ENCODE assay signal across 18 cellular contexts in genomic region chr1:109787211-109787844, GRCh38. TPM values are rescaled to one million over a fixed set of nuclear protein-coding genes. Genes with fewer than 3 reads are reported as not detected.
DNase-seq lines count a peak whose midpoint lies in the region; ATAC-seq, FAIRE-seq and TF ChIP-seq lines count a peak whose summit lies in the region.
"Had no signal": no experiment of that assay in that cellular context is flagged by ENCODE, and none has a peak within 500 bp of the region (broad histone marks: within the 10 kb centered on the region; RNA-seq: fewer than 3 reads in every experiment).

No MANE protein-coding gene starts in this region.

- ATAC-seq in foreskin keratinocyte = peak; percentile 69
- no peak for ATAC-seq in HG03045 (IDR thresholded peaks at IDR 0.05; ENCODE audit: unreplicated experiment)
- ATAC-seq in HG02981 (IDR thresholded peaks at IDR 0.05; ENCODE audit: unreplicated experiment) = no peak

- peak overlapping the region; percentile 59 for H3K27ac ChIP-seq in foreskin keratinocyte
- peak overlapping the region; percentile 53 to 83 for H3K27ac ChIP-seq in small intestine (ENCODE audit: low read depth in 1 of 2, low read length in 1 of 2)
- H3K27ac ChIP-seq: thoracic aorta had no signal

- H3K36me3 ChIP-seq in small intestine (ENCODE audit: control insufficient read depth in 2 of 2, insufficient read depth in 2 of 2, low read length in 2 of 2) = no peaks in the 10 kb centered on the region
- H3K36me3 ChIP-seq: neutrophil, thoracic aorta had no signal

- peaks cover 3% of the 10 kb centered on the region for H3K4me1 ChIP-seq in foreskin keratinocyte
- H3K4me1 ChIP-seq in small intestine (ENCODE audit: control insufficient read depth in 2 of 2, insufficient read depth in 1 of 2, low read depth in 1 of 2, low read length in 1 of 2) = peaks cover 2 to 13% of the 10 kb centered on the region in 2 donors

- H3K27me3 ChIP-seq in foreskin keratinocyte = no peaks in the 10 kb centered on the region
- H3K27me3 ChIP-seq in small intestine (ENCODE audit: control insufficient read depth in 2 of 2, insufficient read depth in 2 of 2, low read length in 2 of 2) = no peaks in the 10 kb centered on the region
- H3K27me3 ChIP-seq: neutrophil had no signal

- peak overlapping the region; percentile 71 for H3K27ac Mint-ChIP-seq in activated CD4-positive, alpha-beta T cell treated with anti-CD3 and anti-CD28 coated beads, Interleukin-2, amount 10 ng/mL, durations not matched to agents 7 days and 5 days
- H3K27ac Mint-ChIP-seq: activated T-helper 17 cell treated with anti-CD3 and anti-CD28 coated beads, Interleukin-2, amount 50 U/mL, for 72 hours had no signal

- WGBS in small intestine, 3 donors = 39 to 72% (median 66%) methylated on average over 8 to 9 of the region's 9 CpGs

- H3K36me3 Mint-ChIP-seq in activated CD4-positive, alpha-beta T cell treated with anti-CD3 and anti-CD28 coated beads, Interleukin-2, amount 10 ng/mL, durations not matched to agents 7 days and 5 days (ENCODE audit: low read depth) = peaks cover 5% of the 10 kb centered on the region

- peaks cover 52% of the 10 kb centered on the region for H3K4me1 Mint-ChIP-seq in activated CD4-positive, alpha-beta T cell treated with anti-CD3 and anti-CD28 coated beads, Interleukin-2, amount 10 ng/mL, durations not matched to agents 7 days and 5 days

- no peaks in the 10 kb centered on the region for H3K9me3 Mint-ChIP-seq in activated CD4-positive, alpha-beta T cell treated with anti-CD3 and anti-CD28 coated beads, Interleukin-2, amount 10 ng/mL, durations not matched to agents 7 days and 5 days
- H3K9me3 Mint-ChIP-seq: activated T-helper 17 cell treated with anti-CD3 and anti-CD28 coated beads, Interleukin-2, amount 50 U/mL, for 72 hours had no signal

- no peak overlapping the region for H3K4me3 Mint-ChIP-seq in activated CD4-positive, alpha-beta T cell treated with anti-CD3 and anti-CD28 coated beads, Interleukin-2, amount 10 ng/mL, durations not matched to agents 7 days and 5 days
- H3K4me3 Mint-ChIP-seq: activated T-helper 17 cell treated with anti-CD3 and anti-CD28 coated beads, Interleukin-2, amount 50 U/mL, for 72 hours had no signal

- TF ChIP-seq CTCF in foreskin keratinocyte (conservative IDR thresholded peaks at IDR 0.05) = no peak

- H3K4me3 ChIP-seq in small intestine (ENCODE audit: low read depth in 1 of 2, low read length in 2 of 2) = no peak overlapping the region
- H3K4me3 ChIP-seq: thoracic aorta had no signal

- DNase-seq in activated CD4-positive, alpha-beta T cell treated with anti-CD3 and anti-CD28 coated beads, Interleukin-2, amount 10 ng/mL, durations not matched to agents 7 days and 5 days = no peak
- DNase-seq in activated CD4-positive, alpha-beta T cell treated with anti-CD3 and anti-CD28 coated beads for 48 hours = no peak
- DNase-seq in RPMI7951 (ENCODE audit: low read depth) (peak; percentile 28), foreskin keratinocyte (peak; percentile 77 to 92), small intestine (peak; percentile 96), NCI-H1048 (lab: John Stamatoyannopoulos, UW) (no peak)
- DNase-seq: activated CD4-positive, alpha-beta T cell treated with anti-CD3 and anti-CD28 coated beads, Interleukin-2, amount 50 U/mL, for 1 hour; COR-L47; NCI-H1105 treated with DMSO at 0.1 percent for 48 hours; OCI-M1 had no signal

- no peaks in the 10 kb centered on the region for H3K9me3 ChIP-seq in small intestine (ENCODE audit: control insufficient read depth, low read depth)
- H3K9me3 ChIP-seq: neutrophil, thoracic aorta had no signal

- FAIRE-seq in small intestine (lab: Jason Lieb, UNC) = no peak
- FAIRE-seq: H54 had no signal

- no peaks in the 10 kb centered on the region for H3K27me3 Mint-ChIP-seq in activated CD4-positive, alpha-beta T cell treated with anti-CD3 and anti-CD28 coated beads, Interleukin-2, amount 10 ng/mL, durations not matched to agents 7 days and 5 days
- H3K27me3 Mint-ChIP-seq: activated T-helper 17 cell treated with anti-CD3 and anti-CD28 coated beads, Interleukin-2, amount 50 U/mL, for 72 hours had no signal

- POLR2A ChIA-PET in activated CD4-positive, alpha-beta T cell treated with anti-CD3 and anti-CD28 coated beads, Interleukin-2, amount 10 ng/mL, durations not matched to agents 7 days and 5 days (lab: Charles Lee) = no interaction called here

- CTCF ChIA-PET in activated CD4-positive, alpha-beta T cell treated with anti-CD3 and anti-CD28 coated beads, Interleukin-2, amount 10 ng/mL, durations not matched to agents 7 days and 5 days (lab: Charles Lee) = interaction anchor here (1.3 to 25.5 kb wide), 6 partner anchors 9 to 196 kb away, joined by 3 to 475 read pairs (median 51); partner anchors contain the start of gene AHCYL1

RNA-seq across cellular contexts. Expression of gene EPS8L3, which starts 23.6 kb away (rescaled TPM):
- total RNA-seq in activated CD4-positive, alpha-beta T cell treated with anti-CD3 and anti-CD28 coated beads, Interleukin-2, amount 10 ng/mL, durations not matched to agents 7 days and 5 days = not detected
- total RNA-seq in RPMI7951 (2014; rRNA removed; shearing (Covaris generic)) = not detected in 2 replicates
- not detected in 2 replicates for total RNA-seq in foreskin keratinocyte
- polyA plus RNA-seq in foreskin keratinocyte (not detected in 2 replicates), small intestine (100 to 1,000 TPM; 167 to 736 (median 425) TPM)
- total RNA-seq: activated T-helper 17 cell treated with anti-CD3 and anti-CD28 coated beads, Interleukin-2, amount 50 U/mL, for 72 hours; epithelial cell of proximal tubule; T-helper 1 cell treated with Interleukin-12 subunit alpha and Interleukin-12 subunit beta and Interleukin-4 antibody, amounts not matched to agents 30 ng/mL and 1 ng/mL, for 36 hours had no signal

RNA-seq across cellular contexts. Expression of gene GSTM3, which starts 46.5 kb away (rescaled TPM):
- total RNA-seq in activated CD4-positive, alpha-beta T cell treated with anti-CD3 and anti-CD28 coated beads, Interleukin-2, amount 10 ng/mL, durations not matched to agents 7 days and 5 days = 1 to 10 TPM; 6.3 to 8.2 TPM
- total RNA-seq in RPMI7951 (2014; rRNA removed; shearing (Covaris generic)) = 229 and 247 TPM in 2 replicates
- 45.6 and 56.4 TPM in 2 replicates for total RNA-seq in foreskin keratinocyte
- 59.3 and 72.2 TPM in 2 replicates for polyA plus RNA-seq in foreskin keratinocyte
- 100 to 1,000 TPM in 1 of 3 donors, 10 to 100 TPM in 2; 71.6 to 169 (median 88.2) TPM for polyA plus RNA-seq in small intestine

Comparison
In these comparisons a context has a peak if more than half of its experiments do, and no peak if none do; other contexts are left out.
1. DNase-seq: peak in RPMI7951 (single experiment), foreskin keratinocyte (2 of 2) and small intestine (single experiment); none in activated CD4-positive, alpha-beta T cell treated with anti-CD3 and anti-CD28 coated beads, Interleukin-2, amount 10 ng/mL, durations not matched to agents 7 days and 5 days (single experiment), activated CD4-positive, alpha-beta T cell treated with anti-CD3 and anti-CD28 coated beads for 48 hours (single experiment) and NCI-H1048 (single experiment).